In genomic region chr12:130164216-130164542, GRCh38 we compare ENCODE assay signal across 15 cellular contexts. TPM values are rescaled to one million over a fixed set of nuclear protein-coding genes. Genes with fewer than 3 reads are reported as not detected.
"Had no signal": no experiment of that assay in that cellular context is flagged by ENCODE, and none has a peak within 500 bp of the region (broad histone marks: within the 10 kb centered on the region; RNA-seq: fewer than 3 reads in every experiment).

No MANE protein-coding gene starts in this region.

- H3K36me3 ChIP-seq: adrenal gland, gastroesophageal sphincter, right lobe of liver had no signal

- H3K27ac ChIP-seq: adrenal gland, epithelial cell of prostate, gastroesophageal sphincter, right lobe of liver, testis had no signal

- H3K9me3 Mint-ChIP-seq: activated CD4-positive, alpha-beta memory T cell treated with anti-CD3 and anti-CD28 coated beads, Interleukin-2, amount 10 ng/mL, durations not matched to agents 7 days and 5 days; activated T-helper 1 cell treated with anti-CD3 and anti-CD28 coated beads, Interleukin-12 subunit alpha, Interleukin-12 subunit beta, Interleukin-2, Interleukin-4 antibody, amounts not matched to agents 30 ng/mL and 10 ng/mL and 1 ng/mL, durations not matched to agents 14 hours and 24 hours and 36 hours; central memory CD8-positive, alpha-beta T cell; effector memory CD8-positive, alpha-beta T cell; stimulated activated naive CD8-positive, alpha-beta T cell treated with anti-CD3 and anti-CD28 coated beads, Interleukin-15, Interleukin-2, amounts not matched to agents 100 ng/mL and 50 ng/mL, for 24 hours had no signal

- H3K4me1 ChIP-seq: adrenal gland, testis had no signal

- H3K27ac Mint-ChIP-seq: activated CD4-positive, alpha-beta memory T cell treated with anti-CD3 and anti-CD28 coated beads, Interleukin-2, amount 10 ng/mL, durations not matched to agents 7 days and 5 days; activated T-helper 1 cell treated with anti-CD3 and anti-CD28 coated beads, Interleukin-12 subunit alpha, Interleukin-12 subunit beta, Interleukin-2, Interleukin-4 antibody, amounts not matched to agents 30 ng/mL and 10 ng/mL and 1 ng/mL, durations not matched to agents 14 hours and 24 hours and 36 hours; effector memory CD8-positive, alpha-beta T cell; stimulated activated naive CD8-positive, alpha-beta T cell treated with anti-CD3 and anti-CD28 coated beads, Interleukin-15, Interleukin-2, amounts not matched to agents 100 ng/mL and 50 ng/mL, for 24 hours had no signal

- DNase-seq: activated CD4-positive, alpha-beta memory T cell treated with anti-CD3 and anti-CD28 coated beads, Interleukin-2, amount 10 ng/mL, durations not matched to agents 7 days and 5 days; activated CD8-positive, alpha-beta memory T cell treated with anti-CD3 and anti-CD28 coated beads, Interleukin-2, amount 50 U/mL, for 48 hours; activated naive CD4-positive, alpha-beta T cell; adrenal gland; effector memory CD8-positive, alpha-beta T cell; nucleus accumbens; stimulated activated CD4-positive, alpha-beta T cell treated with anti-CD3 and anti-CD28 coated beads, Interleukin-2, amount 100 ng/mL, for 24 hours; testis had no signal

- H3K4me1 Mint-ChIP-seq: central memory CD8-positive, alpha-beta T cell had no signal

- H3K4me3 Mint-ChIP-seq: activated CD4-positive, alpha-beta memory T cell treated with anti-CD3 and anti-CD28 coated beads, Interleukin-2, amount 10 ng/mL, durations not matched to agents 7 days and 5 days; activated T-helper 1 cell treated with anti-CD3 and anti-CD28 coated beads, Interleukin-12 subunit alpha, Interleukin-12 subunit beta, Interleukin-2, Interleukin-4 antibody, amounts not matched to agents 30 ng/mL and 10 ng/mL and 1 ng/mL, durations not matched to agents 14 hours and 24 hours and 36 hours; central memory CD8-positive, alpha-beta T cell; effector memory CD8-positive, alpha-beta T cell; stimulated activated naive CD8-positive, alpha-beta T cell treated with anti-CD3 and anti-CD28 coated beads, Interleukin-15, Interleukin-2, amounts not matched to agents 100 ng/mL and 50 ng/mL, for 24 hours had no signal

- H3K27me3 ChIP-seq: testis had no signal

- H3K4me3 ChIP-seq: adrenal gland, gastroesophageal sphincter, right lobe of liver, testis had no signal

- ATAC-seq: effector memory CD8-positive, alpha-beta T cell; gastroesophageal sphincter had no signal

- H3K9me3 ChIP-seq: adrenal gland, gastroesophageal sphincter, right lobe of liver, testis had no signal

RNA-seq across cellular contexts. Expression of gene FZD10, which starts 1.9 kb away (rescaled TPM):
- total RNA-seq: activated CD4-positive, alpha-beta memory T cell treated with anti-CD3 and anti-CD28 coated beads, Interleukin-2, amount 10 ng/mL, durations not matched to agents 7 days and 5 days; activated T-helper 1 cell treated with anti-CD3 and anti-CD28 coated beads, Interleukin-12 subunit alpha, Interleukin-12 subunit beta, Interleukin-2, Interleukin-4 antibody, amounts not matched to agents 30 ng/mL and 10 ng/mL and 1 ng/mL, durations not matched to agents 14 hours and 24 hours and 36 hours; myocyte; right lobe of liver had no signal
